ENCODE assay signal across 8 cellular contexts in the genomic region with DNA sequence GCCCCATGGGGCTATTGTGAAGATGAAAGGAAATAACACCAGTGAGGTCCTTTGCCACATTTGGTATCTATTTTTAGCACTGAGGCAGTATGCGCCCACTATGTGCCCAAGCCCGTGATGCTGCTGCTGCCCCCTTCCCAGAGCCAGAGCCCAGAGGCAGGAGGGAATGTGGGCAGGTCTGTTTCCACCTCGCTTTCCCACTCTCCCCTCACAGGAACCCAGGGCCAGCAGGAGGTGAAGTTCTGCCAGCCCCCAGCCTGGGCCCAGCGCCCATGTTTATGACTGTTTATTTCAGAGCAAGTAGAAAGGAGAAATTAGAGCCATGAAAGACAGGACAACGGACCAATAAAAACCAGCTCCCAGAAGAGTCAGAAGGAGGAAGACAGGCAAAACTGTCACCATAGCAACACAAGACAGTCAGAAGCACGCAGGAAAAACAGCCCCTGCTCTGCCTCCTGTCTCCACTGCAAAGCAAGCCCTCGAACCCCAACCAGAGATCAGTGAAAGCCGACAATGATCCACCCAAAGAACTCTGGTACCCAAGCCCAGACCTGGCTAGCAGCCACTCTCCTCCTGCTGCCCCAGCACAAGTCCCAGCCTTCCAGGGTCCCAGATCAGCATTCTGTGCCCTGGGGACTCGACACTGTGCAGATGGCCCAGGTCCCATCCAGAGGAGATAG. TPM values are rescaled to one million over a fixed set of nuclear protein-coding genes. Genes with fewer than 3 reads are reported as not detected.
DNase-seq lines count a peak whose midpoint lies in the region; ATAC-seq and TF ChIP-seq lines count a peak whose summit lies in the region.

No MANE protein-coding gene starts in this region.

- H3K9me3 ChIP-seq in ovary = no peaks in the 10 kb centered on the region

- peak overlapping the region; percentile 82 for H3K4me3 Mint-ChIP-seq in activated T-helper 17 cell treated with anti-CD3 and anti-CD28 coated beads, Interleukin-2, amount 50 U/mL, for 72 hours
- H3K4me3 Mint-ChIP-seq in glutamatergic neuron (ENCODE audit: unreplicated experiment) = peak overlapping the region; percentile 87

- H3K4me3 ChIP-seq in ovary = peak overlapping the region; percentile 89

- no peaks in the 10 kb centered on the region for H3K36me3 ChIP-seq in ovary

- no peaks in the 10 kb centered on the region for H3K9me3 Mint-ChIP-seq in activated T-helper 17 cell treated with anti-CD3 and anti-CD28 coated beads, Interleukin-2, amount 50 U/mL, for 72 hours
- H3K9me3 Mint-ChIP-seq in glutamatergic neuron (ENCODE audit: unreplicated experiment) = peaks cover 11% of the 10 kb centered on the region

- no peaks in the 10 kb centered on the region for H3K27me3 ChIP-seq in ovary

- intact Hi-C loops in ovary (cut with DNase I) = loop anchor here in 2 of 4 donors (10.0 kb wide), 2 partner anchors 49 to 91 kb away; no protein-coding TSS in a partner anchor

- no peak overlapping the region for H3K27ac ChIP-seq in ovary

- H3K27ac Mint-ChIP-seq in activated T-helper 17 cell treated with anti-CD3 and anti-CD28 coated beads, Interleukin-2, amount 50 U/mL, for 72 hours = no peak overlapping the region
- H3K27ac Mint-ChIP-seq in glutamatergic neuron (ENCODE audit: unreplicated experiment) = peak overlapping the region; percentile 59

- no peak for TF ChIP-seq EP300 in ovary (IDR thresholded peaks at IDR 0.05)

- peaks cover 11% of the 10 kb centered on the region for H3K4me1 Mint-ChIP-seq in activated T-helper 17 cell treated with anti-CD3 and anti-CD28 coated beads, Interleukin-2, amount 50 U/mL, for 72 hours
- H3K4me1 Mint-ChIP-seq in glutamatergic neuron (ENCODE audit: low read depth, unreplicated experiment) = peaks cover 16% of the 10 kb centered on the region

- H3K36me3 Mint-ChIP-seq in activated T-helper 17 cell treated with anti-CD3 and anti-CD28 coated beads, Interleukin-2, amount 50 U/mL, for 72 hours (ENCODE audit: low read depth) = peaks cover 4% of the 10 kb centered on the region
- peaks cover 3% of the 10 kb centered on the region for H3K36me3 Mint-ChIP-seq in glutamatergic neuron (ENCODE audit: unreplicated experiment)

- TF ChIP-seq CTCF in glutamatergic neuron (IDR thresholded peaks at IDR 0.05; ENCODE audit: partially characterized antibody, unreplicated experiment) (no peak), ovary (IDR thresholded peaks at IDR 0.05) (no peak)

- H3K27me3 Mint-ChIP-seq in activated T-helper 17 cell treated with anti-CD3 and anti-CD28 coated beads, Interleukin-2, amount 50 U/mL, for 72 hours = peaks cover 43% of the 10 kb centered on the region
- H3K27me3 Mint-ChIP-seq in glutamatergic neuron (ENCODE audit: unreplicated experiment) = peaks cover 5% of the 10 kb centered on the region

- ATAC-seq in HG03565 (IDR thresholded peaks at IDR 0.05; ENCODE audit: unreplicated experiment) (peak; percentile 35), GM19035 (IDR thresholded peaks at IDR 0.05; ENCODE audit: unreplicated experiment) (no peak)
- no peak for ATAC-seq in activated T-helper 17 cell treated with anti-CD3 and anti-CD28 coated beads, Interleukin-2, amount 50 U/mL, for 72 hours (replicated peaks)

- WGBS in ovary, 3 donors = 42 to 48% (median 45%) methylated on average over 9 of the region's 9 CpGs

- peak; percentile 85 for DNase-seq in CD1c-positive myeloid dendritic cell (ENCODE audit: extremely low spot score)
- DNase-seq in glutamatergic neuron = no peak
- DNase-seq in ovary = peak; percentile 33 to 70 (median 54)
- no peak for DNase-seq in NCI-H774 (lab: John Stamatoyannopoulos, UW)
- no peak for DNase-seq in NCI-H187 (lab: John Stamatoyannopoulos, UW)

- H3K4me1 ChIP-seq in ovary (ENCODE audit: insufficient read depth) = peaks cover 8% of the 10 kb centered on the region

- TF ChIP-seq POLR2A in ovary (IDR thresholded peaks at IDR 0.05) = no peak

RNA-seq across cellular contexts. Expression of a gene that starts 1.4 kb away (rescaled TPM):
- total RNA-seq in activated T-helper 17 cell treated with anti-CD3 and anti-CD28 coated beads, Interleukin-2, amount 50 U/mL, for 72 hours = under 1 TPM; 0.06 to 0.64 TPM
- total RNA-seq in glutamatergic neuron (ENCODE audit: unreplicated experiment) (19.3 TPM), ovary (10 to 100 TPM in 6 of 7 donors, 1 to 10 TPM in 1; 9.7 to 21.3 (median 13.2) TPM)
- 10 to 100 TPM in 1 of 2 donors, 1 to 10 TPM in 1; 4.0 to 17.0 TPM for polyA plus RNA-seq in ovary

Comparison
In these comparisons a context has a peak if more than half of its experiments do, and no peak if none do; other contexts are left out.
1. DNase-seq: peak in CD1c-positive myeloid dendritic cell (single experiment) and ovary (5 of 5); none in glutamatergic neuron (single experiment), NCI-H774 (single experiment) and NCI-H187 (0 of 2).
2. RNA of a gene that starts 1.4 kb away (total RNA-seq): 19.3 TPM in glutamatergic neuron (single experiment) and 9.7 to 21.3 TPM in ovary; 0.06 to 0.64 TPM in activated T-helper 17 cell treated with anti-CD3 and anti-CD28 coated beads, Interleukin-2, amount 50 U/mL, for 72 hours; every median in the first group is over 4 times any median in the second.